In genomic region chr15:91435108-91435507, GRCh38 we compare ENCODE assay signal across 4 cellular contexts.
"Had no signal": no experiment of that assay in that cellular context is flagged by ENCODE, and none has a peak within 500 bp of the region (broad histone marks: within the 10 kb centered on the region; RNA-seq: fewer than 3 reads in every experiment).

No MANE protein-coding gene starts in this region.

- H3K4me2 ChIP-seq: GM23338 had no signal

- H3K27ac Mint-ChIP-seq: GM23338, H9, IgD-negative memory B cell had no signal

- H3K4me3 ChIP-seq: GM23338 had no signal

- H3K36me3 Mint-ChIP-seq: IgD-negative memory B cell had no signal

- H3K4me1 Mint-ChIP-seq: H9, IgD-negative memory B cell had no signal

- H3K4me3 Mint-ChIP-seq: GM23338, H9, IgD-negative memory B cell had no signal

- H3K27me3 Mint-ChIP-seq: IgD-negative memory B cell had no signal

- ATAC-seq: GM23338 had no signal

- DNase-seq: H9, HCEC 1CT had no signal

- H2AFZ ChIP-seq: GM23338 had no signal
